In the genomic region with DNA sequence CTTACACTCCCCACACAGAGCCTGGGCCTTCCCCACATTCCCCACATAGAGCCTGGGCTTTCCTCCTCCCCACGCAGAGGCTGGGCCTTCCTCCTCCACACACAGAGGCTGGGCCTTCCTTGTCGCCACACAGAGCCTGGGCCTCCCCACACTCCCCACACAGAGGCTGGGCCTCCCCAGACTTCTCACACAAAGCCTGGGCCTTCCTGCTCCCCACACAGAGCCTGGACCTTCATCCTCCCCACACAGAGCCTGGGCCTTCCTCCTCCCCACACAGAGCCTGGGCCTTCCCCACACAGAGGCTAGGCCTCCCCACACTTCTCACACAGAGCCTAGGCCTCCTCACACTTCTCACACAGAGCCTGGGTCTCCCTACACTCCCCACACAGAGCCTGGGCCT, we compare ENCODE assay signal across 10 cellular contexts. TPM values are rescaled to one million over a fixed set of nuclear protein-coding genes. Genes with fewer than 3 reads are reported as not detected.
DNase-seq lines count a peak whose midpoint lies in the region; ATAC-seq, FAIRE-seq and TF ChIP-seq lines count a peak whose summit lies in the region.
"Not testable (repeated sequence)": the region's sequence is repeated elsewhere in the genome, so short reads cannot be mapped to it uniquely, and the experiment has no call there.
"Had no signal": no experiment of that assay in that cellular context is flagged by ENCODE, and none has a peak within 500 bp of the region (broad histone marks: within the 10 kb centered on the region; RNA-seq: fewer than 3 reads in every experiment).

No MANE protein-coding gene starts in this region.

- intact Hi-C loops in activated CD4-positive, alpha-beta T cell treated with anti-CD3 and anti-CD28 coated beads for 36 hours (cut with DNase I, micrococcal nuclease); GM12878 (cut with micrococcal nuclease; ENCODE audit: unreplicated experiment); lower lobe of right lung (cut with DNase I): not testable (repeated sequence)
- intact Hi-C loops in activated naive CD4-positive, alpha-beta T cell treated with anti-CD3 and anti-CD28 coated beads for 36 hours (cut with micrococcal nuclease): loop anchor here (2.0 to 10.0 kb wide), 3 partner anchors 327 to 463 kb away; partner anchors contain the start of genes ADAM8 and MTG1

- RAD21 ChIA-PET in GM12878 (lab: Charles Lee; ENCODE audit: unreplicated experiment): not testable (repeated sequence)

- H4K20me1 ChIP-seq in GM12878 (ENCODE audit: control insufficient read depth, insufficient read depth); neural progenitor cell (ENCODE audit: low read depth): not testable (repeated sequence)

- H3K27ac Mint-ChIP-seq in CD4-positive, CD25-positive, alpha-beta regulatory T cell: peak overlapping the region in 2 of 3 donors; percentile 69 to 71
- H3K27ac Mint-ChIP-seq in activated CD4-positive, alpha-beta T cell treated with anti-CD3 and anti-CD28 coated beads for 36 hours: peak overlapping the region; percentile 80
- peak overlapping the region; percentile 76 for H3K27ac Mint-ChIP-seq in activated naive CD4-positive, alpha-beta T cell treated with anti-CD3 and anti-CD28 coated beads for 36 hours
- peak overlapping the region; percentile 96 for H3K27ac Mint-ChIP-seq in neural progenitor cell
- H3K27ac Mint-ChIP-seq in stimulated activated naive B cell treated with anti-CD40 and anti-IgM and Interleukin-4, amounts not matched to agents 10 μg/mL and 1 μg/mL and 100 μg/mL, for 72 hours: peak overlapping the region; percentile 90

- H3F3A ChIP-seq in neural progenitor cell (ENCODE audit: low read depth): not testable (repeated sequence)

- H3K27me3 Mint-ChIP-seq in CD4-positive, CD25-positive, alpha-beta regulatory T cell; activated CD4-positive, alpha-beta T cell treated with anti-CD3 and anti-CD28 coated beads for 36 hours; activated naive CD4-positive, alpha-beta T cell treated with anti-CD3 and anti-CD28 coated beads for 36 hours (ENCODE audit: low read depth); neural progenitor cell (ENCODE audit: insufficient read depth, low read depth); stimulated activated naive B cell treated with anti-CD40 and anti-IgM and Interleukin-4, amounts not matched to agents 10 μg/mL and 1 μg/mL and 100 μg/mL, for 72 hours: not testable (repeated sequence)

- H3K9ac ChIP-seq in GM12878 (ENCODE audit: control insufficient read depth, insufficient read depth, low read length); neural progenitor cell: not testable (repeated sequence)

- not testable (repeated sequence) for TF ChIP-seq CTCF in HEK293 (tag by site-specific recombination; IDR thresholded peaks at IDR 0.05); GM12878 (IDR thresholded peaks at IDR 0.05 in 2 of 3, conservative IDR thresholded peaks at IDR 0.05 in 1 of 3; ENCODE audit: control insufficient read depth in 2 of 3, extremely low read depth in 1 of 3, insufficient read depth in 1 of 3, low read depth in 3 of 3, low read length in 3 of 3); lower lobe of right lung (IDR thresholded peaks at IDR 0.05); neural progenitor cell (IDR thresholded peaks at IDR 0.05)

- H3K4me1 Mint-ChIP-seq in CD4-positive, CD25-positive, alpha-beta regulatory T cell; neural progenitor cell: not testable (repeated sequence)
- H3K4me1 Mint-ChIP-seq in activated CD4-positive, alpha-beta T cell treated with anti-CD3 and anti-CD28 coated beads for 36 hours: peaks cover 23% of the 10 kb centered on the region
- H3K4me1 Mint-ChIP-seq in activated naive CD4-positive, alpha-beta T cell treated with anti-CD3 and anti-CD28 coated beads for 36 hours (ENCODE audit: low read depth): peaks cover 25% of the 10 kb centered on the region
- peaks cover 21 to 28% of the 10 kb centered on the region in 2 donors for H3K4me1 Mint-ChIP-seq in stimulated activated naive B cell treated with anti-CD40 and anti-IgM and Interleukin-4, amounts not matched to agents 10 μg/mL and 1 μg/mL and 100 μg/mL, for 72 hours

- SMC1A ChIA-PET in GM12878 (lab: Charles Lee; ENCODE audit: uncharacterized antibody, unreplicated experiment): not testable (repeated sequence)

- not testable (repeated sequence) for H3K9me3 ChIP-seq in CD4-positive, CD25-positive, alpha-beta regulatory T cell (ENCODE audit: control insufficient read depth in 2 of 2, low read length in 2 of 2); HEK293 (ENCODE audit: control insufficient read depth, insufficient read depth, low read depth, low read length); GM12878 (replicated peaks; ENCODE audit: control insufficient read depth, insufficient read depth, low read length); lower lobe of right lung; neural progenitor cell (ENCODE audit: low read depth)

- not testable (repeated sequence) for FAIRE-seq in GM12878 (lab: Jason Lieb, UNC)

- H3K36me3 Mint-ChIP-seq in CD4-positive, CD25-positive, alpha-beta regulatory T cell; activated CD4-positive, alpha-beta T cell treated with anti-CD3 and anti-CD28 coated beads for 36 hours (ENCODE audit: low read depth); activated naive CD4-positive, alpha-beta T cell treated with anti-CD3 and anti-CD28 coated beads for 36 hours (ENCODE audit: low read depth); neural progenitor cell: not testable (repeated sequence)
- peaks cover 0 to 13% of the 10 kb centered on the region in 2 donors for H3K36me3 Mint-ChIP-seq in stimulated activated naive B cell treated with anti-CD40 and anti-IgM and Interleukin-4, amounts not matched to agents 10 μg/mL and 1 μg/mL and 100 μg/mL, for 72 hours

- not testable (repeated sequence) for BruUV-seq in GM12878 (replicated peaks; lab: Mats Ljungman, UMichigan)

- DNase-seq in CD4-positive, CD25-positive, alpha-beta regulatory T cell; activated CD4-positive, alpha-beta T cell treated with anti-CD3 and anti-CD28 coated beads for 36 hours; activated naive CD4-positive, alpha-beta T cell treated with anti-CD3 and anti-CD28 coated beads for 36 hours; GM12878 (ENCODE audit: low read depth, low spot score); neural progenitor cell (ENCODE audit: low spot score); stimulated activated naive B cell treated with anti-CD40 and anti-IgM and Interleukin-4, amounts not matched to agents 10 μg/mL and 1 μg/mL and 100 μg/mL, for 72 hours: not testable (repeated sequence)
- DNase-seq in lower lobe of right lung: peak; percentile 21

- ATAC-seq in CD4-positive, CD25-positive, alpha-beta regulatory T cell (ENCODE audit: low read depth in 2 of 2); activated CD4-positive, alpha-beta T cell treated with anti-CD3 and anti-CD28 coated beads for 36 hours; GM12878; lower lobe of right lung; stimulated activated naive B cell treated with anti-CD40 and anti-IgM and Interleukin-4, amounts not matched to agents 10 μg/mL and 1 μg/mL and 100 μg/mL, for 72 hours (replicated peaks): not testable (repeated sequence)

- TF ChIP-seq EP300 in GM12878 (IDR thresholded peaks at IDR 0.05; ENCODE audit: borderline replicate concordance in 1 of 2, control insufficient read depth in 1 of 2, low read depth in 2 of 2, low read length in 2 of 2): not testable (repeated sequence)

- CTCF ChIA-PET in HEK293 (lab: Yijun Ruan, JAX); activated CD4-positive, alpha-beta T cell treated with anti-CD3 and anti-CD28 coated beads for 36 hours (lab: Charles Lee); activated naive CD4-positive, alpha-beta T cell treated with anti-CD3 and anti-CD28 coated beads for 36 hours (lab: Charles Lee); GM12878 (lab: Yijun Ruan, JAX): not testable (repeated sequence)

- H3K79me2 ChIP-seq in GM12878 (ENCODE audit: control insufficient read depth, insufficient read depth, low read length); neural progenitor cell (ENCODE audit: low read depth): not testable (repeated sequence)

- POLR2A ChIA-PET in HEK293 (lab: Yijun Ruan, JAX); activated CD4-positive, alpha-beta T cell treated with anti-CD3 and anti-CD28 coated beads for 36 hours (lab: Charles Lee); GM12878 (lab: Charles Lee): not testable (repeated sequence)

- not testable (repeated sequence) for H2AFZ ChIP-seq in GM12878 (ENCODE audit: control insufficient read depth, low read depth, low read length); neural progenitor cell (replicated peaks)

- not testable (repeated sequence) for H3K36me3 ChIP-seq in CD4-positive, CD25-positive, alpha-beta regulatory T cell (ENCODE audit: control insufficient read depth, insufficient read depth, low read length); HEK293 (ENCODE audit: control insufficient read depth in 2 of 2, insufficient read depth in 1 of 2, low read length in 2 of 2); GM12878 (ENCODE audit: control insufficient read depth in 2 of 2, insufficient read depth in 2 of 2, low read length in 1 of 2); lower lobe of right lung; neural progenitor cell

- in situ Hi-C loops in GM12878 (cut with MboI): not testable (repeated sequence)

- H3K4me1 ChIP-seq in CD4-positive, CD25-positive, alpha-beta regulatory T cell (ENCODE audit: control insufficient read depth, insufficient read depth, low read length, poor library complexity, severe bottlenecking); HEK293 (ENCODE audit: control insufficient read depth, insufficient read depth, low read length); GM12878 (ENCODE audit: control insufficient read depth, insufficient read depth, low read length); lower lobe of right lung; neural progenitor cell: not testable (repeated sequence)

- not testable (repeated sequence) for H3K4me3 Mint-ChIP-seq in CD4-positive, CD25-positive, alpha-beta regulatory T cell; activated CD4-positive, alpha-beta T cell treated with anti-CD3 and anti-CD28 coated beads for 36 hours; activated naive CD4-positive, alpha-beta T cell treated with anti-CD3 and anti-CD28 coated beads for 36 hours; neural progenitor cell; stimulated activated naive B cell treated with anti-CD40 and anti-IgM and Interleukin-4, amounts not matched to agents 10 μg/mL and 1 μg/mL and 100 μg/mL, for 72 hours

- TF ChIP-seq RAD21 in GM12878 (IDR thresholded peaks at IDR 0.05; ENCODE audit: insufficient read depth, low read depth, low read length): not testable (repeated sequence)

- TF ChIP-seq POLR2A in GM12878 (IDR thresholded peaks at IDR 0.05; ENCODE audit: low read depth, low read length): not testable (repeated sequence)

- 14% methylated on average over 2 of the region's 2 CpGs for WGBS in GM12878 (ENCODE audit: insufficient coverage, insufficient replicate concordance, low lambda C conversion rate, missing lambda C conversion rate)

- H3K27ac ChIP-seq in CD4-positive, CD25-positive, alpha-beta regulatory T cell (ENCODE audit: insufficient read depth, low read length, poor library complexity, severe bottlenecking); HEK293 (ENCODE audit: extremely low read depth, low read depth, low read length); lower lobe of right lung; neural progenitor cell: not testable (repeated sequence)
- H3K27ac ChIP-seq in GM12878 (ENCODE audit: control insufficient read depth, insufficient read depth): peak overlapping the region; percentile 48

- H3K9me3 Mint-ChIP-seq in CD4-positive, CD25-positive, alpha-beta regulatory T cell; activated CD4-positive, alpha-beta T cell treated with anti-CD3 and anti-CD28 coated beads for 36 hours (ENCODE audit: low read depth); activated naive CD4-positive, alpha-beta T cell treated with anti-CD3 and anti-CD28 coated beads for 36 hours; neural progenitor cell: not testable (repeated sequence)
- H3K9me3 Mint-ChIP-seq in stimulated activated naive B cell treated with anti-CD40 and anti-IgM and Interleukin-4, amounts not matched to agents 10 μg/mL and 1 μg/mL and 100 μg/mL, for 72 hours: peaks cover 11 to 16% of the 10 kb centered on the region in 2 donors

- not testable (repeated sequence) for H3K4me3 ChIP-seq in CD4-positive, CD25-positive, alpha-beta regulatory T cell (ENCODE audit: low read depth, low read length); HEK293 (ENCODE audit: low read depth, low read length); GM12878; lower lobe of right lung; neural progenitor cell

- H3K4me2 ChIP-seq in GM12878 (ENCODE audit: control insufficient read depth, insufficient read depth); neural progenitor cell: not testable (repeated sequence)

- H3K27me3 ChIP-seq in CD4-positive, CD25-positive, alpha-beta regulatory T cell (ENCODE audit: control insufficient read depth, insufficient read depth, low read length); GM12878 (replicated peaks in 1 of 2; ENCODE audit: control insufficient read depth in 2 of 2, insufficient read depth in 2 of 2, low read length in 1 of 2); lower lobe of right lung (ENCODE audit: low read depth); neural progenitor cell: not testable (repeated sequence)

RNA-seq across cellular contexts. Expression of gene CFAP46, which starts 10.5 kb away (rescaled TPM):
- total RNA-seq in CD4-positive, CD25-positive, alpha-beta regulatory T cell: not detected
- not detected for polyA plus RNA-seq in CD4-positive, CD25-positive, alpha-beta regulatory T cell
- total RNA-seq in activated CD4-positive, alpha-beta T cell treated with anti-CD3 and anti-CD28 coated beads for 36 hours: under 1 TPM; 0.16 to 0.21 TPM
- not detected for total RNA-seq in activated naive CD4-positive, alpha-beta T cell treated with anti-CD3 and anti-CD28 coated beads for 36 hours
- total RNA-seq in GM12878 (2013; cell fraction: nucleolus; rRNA removed): not detected in 2 replicates
- total RNA-seq in GM12878 (2014; rRNA removed) (not detected in 2 replicates), GM12878 (2014; rRNA removed; fragmentation: Illumina TruSeq; extraction: Trizol) (not detected in 2 replicates), GM12878 (2021) (not detected in 2 replicates), lower lobe of right lung (9.0 TPM), neural progenitor cell (ENCODE audit: low replicate concordance) (1.6 and 4.6 TPM in 2 replicates)
- polyA plus RNA-seq in GM12878 (2011; ENCODE audit: low read depth): not detected
- polyA plus RNA-seq in GM12878 (2011; rRNA removed) (0.01 TPM in 1 of 2 replicates, not detected in the other), GM12878 (2014; fragmentation: Illumina TruSeq; extraction: Trizol) (not detected in 2 replicates), GM12878 (2014; fragmentation: Nextera tagmentation; extraction: Ambion mirVana) (not detected), GM12878 (2014; rRNA removed) (0.18 TPM in 1 of 2 replicates, not detected in the other), GM12878 (2016; fragmentation: Nextera tagmentation; extraction: Ambion mirVana) (under 1 TPM in 1 of 2 experiments, not detected in 1; 0.03 TPM)
- 0.03 TPM in 2 replicates for polyA plus RNA-seq in GM12878 (2011; cell fraction: cytosol; rRNA removed)
- 0.07 and 0.22 TPM in 2 replicates for polyA plus RNA-seq in GM12878 (2011; cell fraction: nucleus; rRNA removed)
- polyA plus RNA-seq in GM12878 (2012): 0.19 and 0.39 TPM in 2 replicates
- 0.10 TPM in 1 of 2 replicates, not detected in the other for polyA minus RNA-seq in GM12878 (2011; rRNA and poly(A)+ RNA removed)
- not detected in 2 replicates for polyA minus RNA-seq in GM12878 (2011; cell fraction: cytosol; rRNA and poly(A)+ RNA removed)
- polyA minus RNA-seq in GM12878 (2011; cell fraction: nucleus; rRNA and poly(A)+ RNA removed): 0.12 and 0.48 TPM in 2 replicates
- total RNA-seq: LHCN-M2 had no signal
- polyA plus RNA-seq: IgD-negative memory B cell had no signal
